ENCODE assay signal across 14 cellular contexts in the genomic region with DNA sequence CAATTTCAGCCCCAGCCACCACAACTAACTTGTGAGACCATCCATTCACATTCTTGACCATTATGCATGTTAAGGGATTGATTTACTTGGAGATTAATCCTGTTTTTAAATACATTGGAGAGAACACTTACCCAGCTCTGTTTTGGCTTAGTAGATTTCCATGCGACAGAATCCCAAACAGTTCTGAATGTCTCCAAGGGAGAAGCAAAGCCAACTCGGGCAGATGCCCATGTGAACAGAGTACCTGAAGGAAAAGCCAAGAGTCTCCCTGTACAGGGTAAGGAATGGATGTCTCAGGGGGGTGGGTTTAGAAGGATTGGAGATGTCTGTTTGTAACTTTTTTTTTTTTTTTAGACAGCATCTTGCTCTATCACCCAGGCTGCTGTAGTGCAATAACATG.
DNase-seq lines count a peak whose midpoint lies in the region; TF ChIP-seq lines count a peak whose summit lies in the region.
"Had no signal": no experiment of that assay in that cellular context is flagged by ENCODE, and none has a peak within 500 bp of the region (broad histone marks: within the 10 kb centered on the region; RNA-seq: fewer than 3 reads in every experiment).

No MANE protein-coding gene starts in this region.

- H3K9me3 ChIP-seq in uterus = no peaks in the 10 kb centered on the region
- H3K9me3 ChIP-seq in trophoblast cell (ENCODE audit: insufficient read depth, low read depth, low read length) = no peaks in the 10 kb centered on the region
- H3K9me3 ChIP-seq: HAP-1 had no signal

- H3K18ac ChIP-seq in trophoblast cell (ENCODE audit: low read length) = no peak overlapping the region

- H3K36me3 Mint-ChIP-seq in nephron progenitor cell (ENCODE audit: low read depth) = peaks cover 68% of the 10 kb centered on the region

- H3K27ac ChIP-seq in angular gyrus (ENCODE audit: low read depth, low read length) = peak overlapping the region; percentile 83
- H3K27ac ChIP-seq in dorsolateral prefrontal cortex = peak overlapping the region in 55 of 59 donors; percentile 12 to 91 (median 77)
- H3K27ac ChIP-seq in uterus = peak overlapping the region; percentile 93 to 95
- no peak overlapping the region for H3K27ac ChIP-seq in trophoblast cell (ENCODE audit: low read depth, low read length)

- no peak overlapping the region for H2BK5ac ChIP-seq in trophoblast cell (ENCODE audit: low read depth, low read length, poor library complexity)

- H3K4ac ChIP-seq in trophoblast cell (ENCODE audit: low read depth, low read length) = no peak overlapping the region

- H3K23ac ChIP-seq in trophoblast cell (ENCODE audit: low read length) = no peak overlapping the region

- no peak overlapping the region for H3K9ac ChIP-seq in trophoblast cell (ENCODE audit: low read length)

- no peak overlapping the region for H4K91ac ChIP-seq in trophoblast cell (ENCODE audit: low read depth, low read length)

- H4K8ac ChIP-seq in trophoblast cell (ENCODE audit: low read depth, low read length) = no peak overlapping the region

- no peaks in the 10 kb centered on the region for H3K79me1 ChIP-seq in trophoblast cell (ENCODE audit: low read length)

- H3K9me3 Mint-ChIP-seq in nephron progenitor cell = peaks cover 6% of the 10 kb centered on the region
- H3K9me3 Mint-ChIP-seq: CD4-positive, alpha-beta T cell had no signal

- no peak for TF ChIP-seq POLR2A in uterus (IDR thresholded peaks at IDR 0.05)

- H3K4me3 ChIP-seq in dorsolateral prefrontal cortex (no peak overlapping the region), uterus (no peak overlapping the region), trophoblast cell (ENCODE audit: low read depth, low read length) (no peak overlapping the region)
- H3K4me3 ChIP-seq: HAP-1 had no signal

- H3K36me3 ChIP-seq in uterus = no peaks in the 10 kb centered on the region
- H3K36me3 ChIP-seq in trophoblast cell (ENCODE audit: control insufficient read depth in 1 of 2, insufficient read depth in 2 of 2, low read length in 2 of 2) = peaks cover 12 to 28% of the 10 kb centered on the region in 2 experiments
- H3K36me3 ChIP-seq: HAP-1 had no signal

- WGBS in trophoblast cell (ENCODE audit: extremely low coverage, insufficient coverage, insufficient read length) = no CpG with 5 or more reads among the region's 2 CpGs

- DNase-seq in dorsolateral prefrontal cortex (no peak), pons (ENCODE audit: low spot score) (peak; percentile 58), uterus (no peak), HUDEP-2 (lab: John Stamatoyannopoulos, UW; ENCODE audit: unreplicated experiment in 76 of 76) (no peak), DMS79 treated with DMSO at 0.1 percent for 48 hours (lab: John Stamatoyannopoulos, UW) (no peak), trophoblast cell (no peak), nephron progenitor cell (no peak)
- DNase-seq: ACHN; CD4-positive, alpha-beta T cell; DMS79; EL had no signal

- no peak overlapping the region for H4K12ac ChIP-seq in trophoblast cell (ENCODE audit: low read depth, low read length)

- TF ChIP-seq CTCF in dorsolateral prefrontal cortex (IDR thresholded peaks at IDR 0.05 in 54 of 56, conservative IDR thresholded peaks at IDR 0.05 in 2 of 56; ENCODE audit: low read depth in 1 of 56, partially characterized antibody in 56 of 56) (no peak), uterus (IDR thresholded peaks at IDR 0.05) (no peak), nephron progenitor cell (IDR thresholded peaks at IDR 0.05) (no peak)

- no peaks in the 10 kb centered on the region for H3K79me2 ChIP-seq in trophoblast cell (ENCODE audit: control insufficient read depth, insufficient read depth, low read length, poor library complexity)

- H2BK12ac ChIP-seq in trophoblast cell (ENCODE audit: low read length) = no peak overlapping the region

- peaks cover 50% of the 10 kb centered on the region for H3K4me1 Mint-ChIP-seq in nephron progenitor cell
- H3K4me1 Mint-ChIP-seq: B cell had no signal

- no peaks in the 10 kb centered on the region for H3K27me3 ChIP-seq in dorsolateral prefrontal cortex
- no peaks in the 10 kb centered on the region for H3K27me3 ChIP-seq in uterus
- no peaks in the 10 kb centered on the region for H3K27me3 ChIP-seq in trophoblast cell (ENCODE audit: insufficient read depth, low read length)

- H2AK5ac ChIP-seq in trophoblast cell (ENCODE audit: low read length) = no peak overlapping the region

- no peak overlapping the region for H2BK120ac ChIP-seq in trophoblast cell (ENCODE audit: insufficient read depth, low read length, poor library complexity)

- no peak overlapping the region for H3K27ac Mint-ChIP-seq in nephron progenitor cell
- H3K27ac Mint-ChIP-seq: B cell; CD4-positive, alpha-beta T cell had no signal

- H3K4me1 ChIP-seq in uterus (peaks cover 0 to 27% of the 10 kb centered on the region in 2 donors), trophoblast cell (ENCODE audit: control insufficient read depth in 1 of 2, insufficient read depth in 2 of 2, low read length in 2 of 2) (peaks cover 0 to 5% of the 10 kb centered on the region in 2 experiments)

- H3K4me2 ChIP-seq in trophoblast cell (ENCODE audit: low read length) = no peak overlapping the region

- no peak overlapping the region for H3K4me3 Mint-ChIP-seq in nephron progenitor cell
- H3K4me3 Mint-ChIP-seq: B cell; CD4-positive, alpha-beta T cell had no signal

- intact Hi-C loops in dorsolateral prefrontal cortex (cut with DNase I) = no loop called here
- intact Hi-C loops in uterus (cut with DNase I; ENCODE audit: low total_unique reads) = no loop called here

- no peak overlapping the region for H3K14ac ChIP-seq in trophoblast cell (ENCODE audit: low read length)

- H2AFZ ChIP-seq in trophoblast cell (ENCODE audit: insufficient read depth, low read length, poor library complexity) = no peak overlapping the region

- no peaks in the 10 kb centered on the region for H3K27me3 Mint-ChIP-seq in nephron progenitor cell (ENCODE audit: low read depth, poor library complexity)
- H3K27me3 Mint-ChIP-seq: B cell; CD4-positive, alpha-beta T cell had no signal
